In genomic region chr9:129225201-129225778, GRCh38 we compare ENCODE assay signal across 11 cellular contexts. TPM values are rescaled to one million over a fixed set of nuclear protein-coding genes. Genes with fewer than 3 reads are reported as not detected.
A peak's percentile ranks its signal among the peaks of the same experiment; 100 is the strongest.
DNase-seq lines count a peak whose midpoint lies in the region; ATAC-seq, FAIRE-seq and TF ChIP-seq lines count a peak whose summit lies in the region.
"Had no signal": no experiment of that assay in that cellular context is flagged by ENCODE, and none has a peak within 500 bp of the region (broad histone marks: within the 10 kb centered on the region; RNA-seq: fewer than 3 reads in every experiment).

No MANE protein-coding gene starts in this region.

- no peak overlapping the region for H3K4me3 ChIP-seq in astrocyte (ENCODE audit: insufficient read depth, low read depth, low read length)

- no peak for FAIRE-seq in astrocyte (lab: Jason Lieb, UNC)

- no peaks in the 10 kb centered on the region for H3K9me3 Mint-ChIP-seq in T-helper 1 cell treated with Interleukin-12 subunit alpha and Interleukin-12 subunit beta and Interleukin-4 antibody, amounts not matched to agents 30 μg/mL and 1 μg/mL, for 36 hours
- H3K9me3 Mint-ChIP-seq in astrocyte (ENCODE audit: unreplicated experiment): no peaks in the 10 kb centered on the region
- no peaks in the 10 kb centered on the region for H3K9me3 Mint-ChIP-seq in stimulated activated effector memory CD8-positive, alpha-beta T cell treated with anti-CD3 and anti-CD28 coated beads, Interleukin-12 subunit alpha, Interleukin-12 subunit beta, amount 100 ng/mL, for 72 hours
- H3K9me3 Mint-ChIP-seq in progenitor cell of endocrine pancreas (ENCODE audit: low read depth): no peaks in the 10 kb centered on the region

- H3K36me3 Mint-ChIP-seq in T-helper 1 cell treated with Interleukin-12 subunit alpha and Interleukin-12 subunit beta and Interleukin-4 antibody, amounts not matched to agents 30 μg/mL and 1 μg/mL, for 36 hours (ENCODE audit: low read depth): no peaks in the 10 kb centered on the region
- no peaks in the 10 kb centered on the region for H3K36me3 Mint-ChIP-seq in astrocyte (ENCODE audit: low read depth, unreplicated experiment)
- H3K36me3 Mint-ChIP-seq in stimulated activated effector memory CD8-positive, alpha-beta T cell treated with anti-CD3 and anti-CD28 coated beads, Interleukin-12 subunit alpha, Interleukin-12 subunit beta, amount 100 ng/mL, for 72 hours: no peaks in the 10 kb centered on the region
- H3K36me3 Mint-ChIP-seq in progenitor cell of endocrine pancreas (ENCODE audit: insufficient read depth): no peaks in the 10 kb centered on the region

- H3K4me1 ChIP-seq in astrocyte (ENCODE audit: insufficient read depth, low read length): peaks cover 10% of the 10 kb centered on the region

- H3K4me3 Mint-ChIP-seq in T-helper 1 cell treated with Interleukin-12 subunit alpha and Interleukin-12 subunit beta and Interleukin-4 antibody, amounts not matched to agents 30 μg/mL and 1 μg/mL, for 36 hours: no peak overlapping the region
- no peak overlapping the region for H3K4me3 Mint-ChIP-seq in astrocyte (ENCODE audit: unreplicated experiment)
- H3K4me3 Mint-ChIP-seq in stimulated activated effector memory CD8-positive, alpha-beta T cell treated with anti-CD3 and anti-CD28 coated beads, Interleukin-12 subunit alpha, Interleukin-12 subunit beta, amount 100 ng/mL, for 72 hours: peak overlapping the region; percentile 59
- no peak overlapping the region for H3K4me3 Mint-ChIP-seq in progenitor cell of endocrine pancreas (ENCODE audit: low read depth)

- H3K9me3 ChIP-seq in astrocyte (ENCODE audit: insufficient read depth, low read depth, low read length): no peaks in the 10 kb centered on the region

- H2AFZ ChIP-seq in astrocyte (ENCODE audit: low read depth, low read length): no peak overlapping the region

- peaks cover 4% of the 10 kb centered on the region for H3K27me3 Mint-ChIP-seq in T-helper 1 cell treated with Interleukin-12 subunit alpha and Interleukin-12 subunit beta and Interleukin-4 antibody, amounts not matched to agents 30 μg/mL and 1 μg/mL, for 36 hours (ENCODE audit: low read depth)
- H3K27me3 Mint-ChIP-seq in astrocyte (ENCODE audit: low read depth, unreplicated experiment): peaks cover 17% of the 10 kb centered on the region
- H3K27me3 Mint-ChIP-seq in progenitor cell of endocrine pancreas: peaks cover 3% of the 10 kb centered on the region

- H3K4me2 ChIP-seq in astrocyte (ENCODE audit: low read length): peak overlapping the region; percentile 67

- ATAC-seq in stimulated activated effector memory CD8-positive, alpha-beta T cell treated with anti-CD3 and anti-CD28 coated beads, Interleukin-12 subunit alpha, Interleukin-12 subunit beta, amount 100 ng/mL, for 72 hours: no peak

- peak overlapping the region; percentile 38 for H3K27ac Mint-ChIP-seq in T-helper 1 cell treated with Interleukin-12 subunit alpha and Interleukin-12 subunit beta and Interleukin-4 antibody, amounts not matched to agents 30 μg/mL and 1 μg/mL, for 36 hours
- no peak overlapping the region for H3K27ac Mint-ChIP-seq in astrocyte (ENCODE audit: unreplicated experiment)
- H3K27ac Mint-ChIP-seq in stimulated activated effector memory CD8-positive, alpha-beta T cell treated with anti-CD3 and anti-CD28 coated beads, Interleukin-12 subunit alpha, Interleukin-12 subunit beta, amount 100 ng/mL, for 72 hours: peak overlapping the region; percentile 73
- H3K27ac Mint-ChIP-seq in progenitor cell of endocrine pancreas: no peak overlapping the region

- peaks cover 18% of the 10 kb centered on the region for H3K4me1 Mint-ChIP-seq in T-helper 1 cell treated with Interleukin-12 subunit alpha and Interleukin-12 subunit beta and Interleukin-4 antibody, amounts not matched to agents 30 μg/mL and 1 μg/mL, for 36 hours (ENCODE audit: low read depth)
- H3K4me1 Mint-ChIP-seq in astrocyte (ENCODE audit: low read depth, unreplicated experiment): no peaks in the 10 kb centered on the region
- peaks cover 61% of the 10 kb centered on the region for H3K4me1 Mint-ChIP-seq in stimulated activated effector memory CD8-positive, alpha-beta T cell treated with anti-CD3 and anti-CD28 coated beads, Interleukin-12 subunit alpha, Interleukin-12 subunit beta, amount 100 ng/mL, for 72 hours
- peaks cover 3% of the 10 kb centered on the region for H3K4me1 Mint-ChIP-seq in progenitor cell of endocrine pancreas (ENCODE audit: low read depth)

- no peak for TF ChIP-seq CTCF in astrocyte (IDR thresholded peaks at IDR 0.05; ENCODE audit: insufficient read depth, low read depth, low read length)
- TF ChIP-seq CTCF in progenitor cell of endocrine pancreas (IDR thresholded peaks at IDR 0.05; ENCODE audit: unreplicated experiment): no peak

- no peaks in the 10 kb centered on the region for H4K20me1 ChIP-seq in astrocyte (ENCODE audit: insufficient read depth, low read length)

- no peak for DNase-seq in T-helper 1 cell
- no peak for DNase-seq in astrocyte (ENCODE audit: low read depth)
- no peak for DNase-seq in stimulated activated effector memory CD8-positive, alpha-beta T cell treated with anti-CD3 and anti-CD28 coated beads, Interleukin-12 subunit alpha, Interleukin-12 subunit beta, amount 100 ng/mL, for 72 hours (ENCODE audit: low spot score in 2 of 2)
- no peak for DNase-seq in amniotic stem cell (lab: John Stamatoyannopoulos, UW)
- DNase-seq in dedifferentiated amniotic fluid mesenchymal stem cell (ENCODE audit: extremely low spot score): no peak
- DNase-seq in progenitor cell of endocrine pancreas (ENCODE audit: low spot score, unreplicated experiment): no peak
- DNase-seq: effector CD4-positive, alpha-beta T cell; NCI-H2029 had no signal

- H3K36me3 ChIP-seq in astrocyte (ENCODE audit: insufficient read depth, low read length): no peaks in the 10 kb centered on the region

- no peaks in the 10 kb centered on the region for H3K27me3 ChIP-seq in astrocyte (ENCODE audit: insufficient read depth, low read length)
- H3K27me3 ChIP-seq in layer of hippocampus (ENCODE audit: control insufficient read depth, insufficient read depth, low read length): no peaks in the 10 kb centered on the region

- H3K27ac ChIP-seq in astrocyte (ENCODE audit: low read depth, low read length): no peak overlapping the region
- peak overlapping the region; percentile 2 for H3K27ac ChIP-seq in layer of hippocampus (ENCODE audit: low read depth, low read length)
- H3K27ac ChIP-seq: 22Rv1 had no signal

- no peaks in the 10 kb centered on the region for H3K79me2 ChIP-seq in astrocyte (ENCODE audit: insufficient read depth, low read length)

- H3K9ac ChIP-seq in astrocyte (ENCODE audit: low read length): no peak overlapping the region

RNA-seq across cellular contexts. Expression of gene IER5L, which starts 47.2 kb away (rescaled TPM):
- total RNA-seq in astrocyte (47.0 and 55.0 TPM in 2 replicates), progenitor cell of endocrine pancreas (21.8 and 22.6 TPM in 2 replicates)

Comparison
In these comparisons a context has a peak if more than half of its experiments do, and no peak if none do; other contexts are left out.
1. H3K27ac Mint-ChIP-seq: peak in T-helper 1 cell treated with Interleukin-12 subunit alpha and Interleukin-12 subunit beta and Interleukin-4 antibody, amounts not matched to agents 30 μg/mL and 1 μg/mL, for 36 hours (single experiment) and stimulated activated effector memory CD8-positive, alpha-beta T cell treated with anti-CD3 and anti-CD28 coated beads, Interleukin-12 subunit alpha, Interleukin-12 subunit beta, amount 100 ng/mL, for 72 hours (single experiment); none in astrocyte (single experiment) and progenitor cell of endocrine pancreas (single experiment).